ENCODE assay signal across 3 cellular contexts in the genomic region with DNA sequence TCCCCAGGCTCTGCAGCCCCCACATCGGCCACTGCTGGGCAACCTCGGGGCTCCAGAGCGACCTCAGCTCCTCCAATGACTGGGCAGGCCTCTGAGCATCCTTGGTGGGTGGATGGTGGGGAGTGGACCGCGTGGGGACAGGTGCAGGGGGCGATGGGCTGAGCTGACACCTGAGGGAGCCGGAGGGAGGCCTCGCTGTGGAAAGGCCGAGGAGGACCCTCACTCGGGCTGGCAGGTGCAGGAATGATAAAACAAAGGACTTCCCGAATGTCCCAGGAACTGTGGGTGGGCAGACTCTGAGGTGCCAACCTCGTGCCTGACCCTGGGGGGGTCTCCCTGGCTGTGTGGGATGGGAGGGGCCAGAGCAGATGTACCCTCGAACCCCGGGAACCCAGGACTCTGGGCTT. TPM values are rescaled to one million over a fixed set of nuclear protein-coding genes. Genes with fewer than 3 reads are reported as not detected.
"Had no signal": no experiment of that assay in that cellular context is flagged by ENCODE, and none has a peak within 500 bp of the region (broad histone marks: within the 10 kb centered on the region; RNA-seq: fewer than 3 reads in every experiment).

No MANE protein-coding gene starts in this region.

RNA-seq across cellular contexts. Expression of gene OBP2B, which starts 3.6 kb away (rescaled TPM):
- total RNA-seq: K562, M059J, SK-MEL-5 had no signal

RNA-seq across cellular contexts. Expression of gene GBGT1, which starts 41.8 kb away (rescaled TPM):
- total RNA-seq: SK-MEL-5 had no signal
